In the genomic region with DNA sequence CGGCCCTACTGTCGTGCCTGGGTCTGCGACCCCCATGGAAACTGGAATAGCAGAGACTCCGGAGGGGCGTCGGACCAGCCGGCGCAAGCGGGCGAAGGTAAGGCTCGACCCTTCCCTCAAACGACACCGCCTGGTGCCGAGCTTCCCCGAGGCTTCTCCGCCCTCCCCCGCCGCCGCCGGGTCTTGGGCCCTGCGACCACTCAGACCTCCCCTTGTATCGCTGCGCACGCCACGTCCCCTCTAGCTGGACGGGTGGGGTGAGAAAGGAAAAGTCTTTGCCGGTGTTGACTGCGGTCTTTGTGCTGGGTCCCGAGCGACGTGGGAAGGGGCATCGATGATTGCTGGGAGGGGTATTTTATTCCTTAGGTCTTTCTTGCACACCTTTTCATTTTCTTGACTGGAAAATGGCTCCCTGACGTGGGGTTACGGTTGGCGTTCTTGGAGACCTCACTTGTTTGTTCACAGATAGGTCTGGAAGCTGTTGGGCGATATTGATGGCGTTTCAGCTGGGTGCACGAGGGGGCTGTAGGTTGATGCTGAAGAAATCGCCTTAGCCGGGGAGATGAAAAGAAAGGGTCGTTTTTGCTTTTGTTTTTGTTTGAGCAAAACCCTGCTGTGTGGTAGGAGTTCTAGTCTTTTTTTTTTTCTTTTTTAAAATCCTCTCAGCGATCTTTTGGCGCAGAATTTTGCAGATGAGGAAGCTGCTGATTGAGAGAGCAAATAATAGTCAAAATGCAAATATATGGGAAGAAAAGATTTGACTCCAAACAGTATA, we compare ENCODE assay signal across 8 cellular contexts. TPM values are rescaled to one million over a fixed set of nuclear protein-coding genes. Genes with fewer than 3 reads are reported as not detected.
DNase-seq lines count a peak whose midpoint lies in the region; ATAC-seq, FAIRE-seq and TF ChIP-seq lines count a peak whose summit lies in the region.

No MANE protein-coding gene starts in this region.

- peak overlapping the region; percentile 67 to 94 (median 86) for H3K4me2 ChIP-seq in BLaER1 treated with 17β-estradiol and CSF1 and Interleukin-3, amounts not matched to agents 10 nM and 100 nM
- peak overlapping the region; percentile 94 for H3K4me2 ChIP-seq in GM12878 (ENCODE audit: control insufficient read depth, insufficient read depth)

- TF ChIP-seq CTCF in GM12878 (IDR thresholded peaks at IDR 0.05 in 2 of 3, conservative IDR thresholded peaks at IDR 0.05 in 1 of 3; ENCODE audit: control insufficient read depth in 2 of 3, extremely low read depth in 1 of 3, insufficient read depth in 1 of 3, low read depth in 3 of 3, low read length in 3 of 3) (no peak), gastrocnemius medialis (IDR thresholded peaks at IDR 0.05 in 4 of 5, conservative IDR thresholded peaks at IDR 0.05 in 1 of 5) (no peak)

- POLR2A ChIA-PET in GM12878 (lab: Charles Lee) = interaction anchor here (0.5 to 1.7 kb wide), 7 partner anchors 9 to 1627 kb away, joined by 3 to 9 read pairs (median 3); no protein-coding TSS in a partner anchor

- H3K27ac ChIP-seq in BLaER1 treated with 17β-estradiol and CSF1 and Interleukin-3, amounts not matched to agents 10 nM and 100 nM = peak overlapping the region; percentile 89 to 99 (median 98)
- H3K27ac ChIP-seq in GM12878 (ENCODE audit: control insufficient read depth, insufficient read depth) (peak overlapping the region; percentile 71), gastrocnemius medialis (peak overlapping the region; percentile 84 to 95 (median 92))

- CTCF ChIA-PET in GM12878 (lab: Yijun Ruan, JAX) = interaction anchor here (0.6 to 1.3 kb wide), 5 partner anchors 12 to 165 kb away, joined by 3 to 6 read pairs (median 4); no protein-coding TSS in a partner anchor

- TF ChIP-seq EP300 in GM12878 (IDR thresholded peaks at IDR 0.05; ENCODE audit: borderline replicate concordance in 1 of 2, control insufficient read depth in 1 of 2, low read depth in 2 of 2, low read length in 2 of 2) = no peak

- H3K9ac ChIP-seq in BLaER1 treated with 17β-estradiol and CSF1 and Interleukin-3, amounts not matched to agents 10 nM and 100 nM = peak overlapping the region; percentile 94 to 99 (median 99)
- peak overlapping the region; percentile 75 for H3K9ac ChIP-seq in GM12878 (ENCODE audit: control insufficient read depth, insufficient read depth, low read length)

- no peak for TF ChIP-seq POLR2A in GM12878 (IDR thresholded peaks at IDR 0.05; ENCODE audit: low read depth, low read length)
- TF ChIP-seq POLR2A in gastrocnemius medialis (IDR thresholded peaks at IDR 0.05) = no peak
- no peak for TF ChIP-seq POLR2A in H54 (IDR thresholded peaks at IDR 0.05; ENCODE audit: low read depth, low read length)

- peaks cover 56% of the 10 kb centered on the region for H3K79me2 ChIP-seq in GM12878 (ENCODE audit: control insufficient read depth, insufficient read depth, low read length)

- BruUV-seq in GM12878 (replicated peaks; lab: Mats Ljungman, UMichigan) = TSS peak; percentile 73

- no peak for FAIRE-seq in GM12878 (lab: Jason Lieb, UNC)
- FAIRE-seq in H54 (lab: Jason Lieb, UNC) = no peak

- peaks cover 0 to 33% (median 25%) of the 10 kb centered on the region in 11 experiments; a peak in 18 of 22 replicates for H3K9me3 ChIP-seq in BLaER1 treated with 17β-estradiol and CSF1 and Interleukin-3, amounts not matched to agents 10 nM and 100 nM (replicated peaks in 1 of 11)
- H3K9me3 ChIP-seq in GM12878 (replicated peaks; ENCODE audit: control insufficient read depth, insufficient read depth, low read length) (no peaks in the 10 kb centered on the region; the same call in 1 of the 3 replicates), gastrocnemius medialis (no peaks in the 10 kb centered on the region)

- peaks cover 0 to 33% (median 26%) of the 10 kb centered on the region in 11 experiments; a peak in 16 of 22 replicates for H3K36me3 ChIP-seq in BLaER1 treated with 17β-estradiol and CSF1 and Interleukin-3, amounts not matched to agents 10 nM and 100 nM
- H3K36me3 ChIP-seq in GM12878 (ENCODE audit: control insufficient read depth in 2 of 2, insufficient read depth in 2 of 2, low read length in 1 of 2) (no peaks in the 10 kb centered on the region), gastrocnemius medialis (no peaks in the 10 kb centered on the region)

- under 1% methylated on average over 42 of the region's 43 CpGs for WGBS in GM12878 (ENCODE audit: insufficient coverage, insufficient replicate concordance, low lambda C conversion rate, missing lambda C conversion rate)

- H3K4me3 ChIP-seq in BLaER1 treated with 17β-estradiol and CSF1 and Interleukin-3, amounts not matched to agents 10 nM and 100 nM = peak overlapping the region; percentile 86 to 100 (median 97)
- H3K4me3 ChIP-seq in GM12878 (peak overlapping the region; percentile 69), iPS-11a (ENCODE audit: low read depth, low read length) (peak overlapping the region; percentile 99), gastrocnemius medialis (peak overlapping the region; percentile 84 to 92 (median 88))

- ATAC-seq in GM19035 (IDR thresholded peaks at IDR 0.05; ENCODE audit: unreplicated experiment) (peak; percentile 13), HG03342 (IDR thresholded peaks at IDR 0.05; ENCODE audit: unreplicated experiment) (peak; percentile 16), GM12878 (peak; percentile 37), gastrocnemius medialis (peak; percentile 16 to 20)

- H3K27me3 ChIP-seq in BLaER1 treated with 17β-estradiol and CSF1 and Interleukin-3, amounts not matched to agents 10 nM and 100 nM = no peaks in the 10 kb centered on the region
- H3K27me3 ChIP-seq in GM12878 (replicated peaks in 1 of 2; ENCODE audit: control insufficient read depth in 2 of 2, insufficient read depth in 2 of 2, low read length in 1 of 2) = no peaks in the 10 kb centered on the region
- H3K27me3 ChIP-seq in gastrocnemius medialis = no peaks in the 10 kb centered on the region

- TF ChIP-seq RAD21 in GM12878 (IDR thresholded peaks at IDR 0.05; ENCODE audit: insufficient read depth, low read depth, low read length) = no peak

- in situ Hi-C loops in GM12878 (cut with MboI) = no loop called here
- in situ Hi-C loops in gastrocnemius medialis (cut with MboI; ENCODE audit: low sequenced_read_pairs in 4 of 4) = no loop called here

- RAD21 ChIA-PET in GM12878 (lab: Charles Lee; ENCODE audit: unreplicated experiment) = interaction anchor here (1.0 to 2.9 kb wide), 3 partner anchors 11 to 147 kb away, joined by 3 to 22 read pairs (median 3); no protein-coding TSS in a partner anchor

- peaks cover 15 to 55% (median 38%) of the 10 kb centered on the region in 11 experiments; a peak in 20 of 22 replicates for H4K20me1 ChIP-seq in BLaER1 treated with 17β-estradiol and CSF1 and Interleukin-3, amounts not matched to agents 10 nM and 100 nM
- H4K20me1 ChIP-seq in GM12878 (ENCODE audit: control insufficient read depth, insufficient read depth) = no peaks in the 10 kb centered on the region

- DNase-seq in SK-N-DZ (ENCODE audit: low spot score) (peak; percentile 55), GM12878 (ENCODE audit: low read depth, low spot score) (no peak), gastrocnemius medialis (no peak), H54 (ENCODE audit: insufficient read length, low spot score) (no peak)

- intact Hi-C loops in GM12878 (cut with micrococcal nuclease; ENCODE audit: unreplicated experiment) (no loop called here), gastrocnemius medialis (cut with DNase I; ENCODE audit: low total_unique reads) (loop anchor here (1.0 to 10.0 kb wide), 2 partner anchors 771 to 1235 kb away; partner anchors contain the start of genes LYPLA2 and USP48)

- peak overlapping the region; percentile 98 for H2AFZ ChIP-seq in GM12878 (ENCODE audit: control insufficient read depth, low read depth, low read length)

- SMC1A ChIA-PET in GM12878 (lab: Charles Lee; ENCODE audit: uncharacterized antibody, unreplicated experiment) = interaction anchor here (0.9 to 1.9 kb wide), 7 partner anchors 12 to 258 kb away, joined by 3 to 17 read pairs (median 3); no protein-coding TSS in a partner anchor

- H3K4me1 ChIP-seq in BLaER1 treated with 17β-estradiol and CSF1 and Interleukin-3, amounts not matched to agents 10 nM and 100 nM = peaks cover 6 to 45% (median 24%) of the 10 kb centered on the region in 10 experiments; a peak in 19 of 20 replicates
- H3K4me1 ChIP-seq in GM12878 (ENCODE audit: control insufficient read depth, insufficient read depth, low read length) = peaks cover 6% of the 10 kb centered on the region; the same call in 1 of the 2 replicates
- peaks cover 8 to 11% of the 10 kb centered on the region in 2 donors for H3K4me1 ChIP-seq in gastrocnemius medialis

RNA-seq across cellular contexts. Expression of gene KDM1A, which starts 0.8 kb away (rescaled TPM):
- 353 and 378 TPM in 2 replicates for polyA plus RNA-seq in SK-N-DZ (2014; cell fraction: cytosol; rRNA removed)
- polyA plus RNA-seq in SK-N-DZ (2014; cell fraction: nucleus; rRNA removed) = 274 and 286 TPM in 2 replicates
- total RNA-seq in GM12878 (2013; cell fraction: nucleolus; rRNA removed) = 72.1 and 74.4 TPM in 2 replicates
- total RNA-seq in GM12878 (2014; rRNA removed) (118 and 139 TPM in 2 replicates), GM12878 (2014; rRNA removed; fragmentation: Illumina TruSeq; extraction: Trizol) (111 and 117 TPM in 2 replicates), GM12878 (2021) (109 and 110 TPM in 2 replicates), gastrocnemius medialis (10 to 100 TPM; 46.0 to 76.2 (median 58.7) TPM)
- polyA plus RNA-seq in GM12878 (2011; ENCODE audit: low read depth) = 39.2 TPM
- polyA plus RNA-seq in GM12878 (2011; rRNA removed) (86.4 and 94.7 TPM in 2 replicates), GM12878 (2014; fragmentation: Illumina TruSeq; extraction: Trizol) (103 and 113 TPM in 2 replicates), GM12878 (2014; fragmentation: Nextera tagmentation; extraction: Ambion mirVana) (10 to 100 TPM; 39.2 to 59.5 TPM), GM12878 (2014; rRNA removed) (99.6 and 108 TPM in 2 replicates), GM12878 (2016; fragmentation: Nextera tagmentation; extraction: Ambion mirVana) (10 to 100 TPM; 75.1 to 90.2 TPM)
- 97.2 and 102 TPM in 2 replicates for polyA plus RNA-seq in GM12878 (2011; cell fraction: cytosol; rRNA removed)
- polyA plus RNA-seq in GM12878 (2011; cell fraction: nucleus; rRNA removed) = 78.2 and 85.4 TPM in 2 replicates
- 51.7 and 59.6 TPM in 2 replicates for polyA plus RNA-seq in GM12878 (2012)
- polyA minus RNA-seq in GM12878 (2011; rRNA and poly(A)+ RNA removed) = 114 and 151 TPM in 2 replicates
- 25.0 and 27.3 TPM in 2 replicates for polyA minus RNA-seq in GM12878 (2011; cell fraction: cytosol; rRNA and poly(A)+ RNA removed)
- 21.6 and 29.2 TPM in 2 replicates for polyA minus RNA-seq in GM12878 (2011; cell fraction: nucleus; rRNA and poly(A)+ RNA removed)

RNA-seq across cellular contexts. Expression of gene TEX46, which starts 4.4 kb away (rescaled TPM):
- polyA plus RNA-seq in SK-N-DZ (2014; cell fraction: cytosol; rRNA removed) = not detected in 2 replicates
- not detected in 2 replicates for polyA plus RNA-seq in SK-N-DZ (2014; cell fraction: nucleus; rRNA removed)
- total RNA-seq in GM12878 (2013; cell fraction: nucleolus; rRNA removed) = not detected in 2 replicates
- total RNA-seq in GM12878 (2014; rRNA removed) (not detected in 2 replicates), GM12878 (2014; rRNA removed; fragmentation: Illumina TruSeq; extraction: Trizol) (not detected in 2 replicates), GM12878 (2021) (not detected in 2 replicates), gastrocnemius medialis (not detected)
- not detected for polyA plus RNA-seq in GM12878 (2011; ENCODE audit: low read depth)
- polyA plus RNA-seq in GM12878 (2011; rRNA removed) (0.23 TPM in 1 of 2 replicates, not detected in the other), GM12878 (2014; fragmentation: Illumina TruSeq; extraction: Trizol) (not detected in 2 replicates), GM12878 (2014; fragmentation: Nextera tagmentation; extraction: Ambion mirVana) (under 1 TPM in 1 of 2 experiments, not detected in 1; 0.42 TPM), GM12878 (2014; rRNA removed) (not detected in 2 replicates), GM12878 (2016; fragmentation: Nextera tagmentation; extraction: Ambion mirVana) (under 1 TPM in 1 of 2 experiments, not detected in 1; 0.48 TPM)
- polyA plus RNA-seq in GM12878 (2011; cell fraction: cytosol; rRNA removed) = not detected in 2 replicates
- not detected in 2 replicates for polyA plus RNA-seq in GM12878 (2011; cell fraction: nucleus; rRNA removed)
- polyA plus RNA-seq in GM12878 (2012) = not detected in 2 replicates
- polyA minus RNA-seq in GM12878 (2011; rRNA and poly(A)+ RNA removed) = not detected in 2 replicates
- not detected in 2 replicates for polyA minus RNA-seq in GM12878 (2011; cell fraction: cytosol; rRNA and poly(A)+ RNA removed)
- not detected in 2 replicates for polyA minus RNA-seq in GM12878 (2011; cell fraction: nucleus; rRNA and poly(A)+ RNA removed)

RNA-seq across cellular contexts. Expression of gene LACTBL1, which starts 47.4 kb away (rescaled TPM):
- not detected in 2 replicates for polyA plus RNA-seq in SK-N-DZ (2014; cell fraction: cytosol; rRNA removed)
- not detected in 2 replicates for polyA plus RNA-seq in SK-N-DZ (2014; cell fraction: nucleus; rRNA removed)
- not detected in 2 replicates for total RNA-seq in GM12878 (2013; cell fraction: nucleolus; rRNA removed)
- total RNA-seq in GM12878 (2014; rRNA removed) (not detected in 2 replicates), GM12878 (2014; rRNA removed; fragmentation: Illumina TruSeq; extraction: Trizol) (not detected in 2 replicates), GM12878 (2021) (not detected in 2 replicates), gastrocnemius medialis (not detected)
- polyA plus RNA-seq in GM12878 (2011; ENCODE audit: low read depth) = not detected
- polyA plus RNA-seq in GM12878 (2011; rRNA removed) (not detected in 2 replicates), GM12878 (2014; fragmentation: Illumina TruSeq; extraction: Trizol) (not detected in 2 replicates), GM12878 (2014; fragmentation: Nextera tagmentation; extraction: Ambion mirVana) (not detected), GM12878 (2014; rRNA removed) (0.08 TPM in 1 of 2 replicates, not detected in the other), GM12878 (2016; fragmentation: Nextera tagmentation; extraction: Ambion mirVana) (not detected)
- not detected in 2 replicates for polyA plus RNA-seq in GM12878 (2011; cell fraction: cytosol; rRNA removed)
- polyA plus RNA-seq in GM12878 (2011; cell fraction: nucleus; rRNA removed) = not detected in 2 replicates
- polyA plus RNA-seq in GM12878 (2012) = not detected in 2 replicates
- not detected in 2 replicates for polyA minus RNA-seq in GM12878 (2011; rRNA and poly(A)+ RNA removed)
- polyA minus RNA-seq in GM12878 (2011; cell fraction: cytosol; rRNA and poly(A)+ RNA removed) = not detected in 2 replicates
- not detected in 2 replicates for polyA minus RNA-seq in GM12878 (2011; cell fraction: nucleus; rRNA and poly(A)+ RNA removed)
